ENCODE assay signal across 9 cellular contexts in genomic region chr5:170307575-170308465, GRCh38. TPM values are rescaled to one million over a fixed set of nuclear protein-coding genes. Genes with fewer than 3 reads are reported as not detected.
DNase-seq lines count a peak whose midpoint lies in the region; ATAC-seq, FAIRE-seq and TF ChIP-seq lines count a peak whose summit lies in the region.
"Had no signal": no experiment of that assay in that cellular context is flagged by ENCODE, and none has a peak within 500 bp of the region (broad histone marks: within the 10 kb centered on the region; RNA-seq: fewer than 3 reads in every experiment).

No MANE protein-coding gene starts in this region.

- TF ChIP-seq EP300 in GM12878 (IDR thresholded peaks at IDR 0.05; ENCODE audit: borderline replicate concordance in 1 of 2, control insufficient read depth in 1 of 2, low read depth in 2 of 2, low read length in 2 of 2): no peak
- peak; percentile 68 to 99 (median 88) for TF ChIP-seq EP300 in upper lobe of left lung (IDR thresholded peaks at IDR 0.05)

- H2AFZ ChIP-seq in GM12878 (ENCODE audit: control insufficient read depth, low read depth, low read length): no peak overlapping the region

- peak; percentile 44 for ATAC-seq in GM12878
- peak; percentile 61 for ATAC-seq in left lobe of liver
- peak; percentile 92 to 96 for ATAC-seq in upper lobe of left lung (ENCODE audit: low FRiP score in 2 of 2)
- ATAC-seq in GM21825 (IDR thresholded peaks at IDR 0.05; ENCODE audit: unreplicated experiment): no peak

- TF ChIP-seq RAD21 in GM12878 (IDR thresholded peaks at IDR 0.05; ENCODE audit: insufficient read depth, low read depth, low read length): no peak

- POLR2A ChIA-PET in GM12878 (lab: Charles Lee): interaction anchor here (0.7 to 3.9 kb wide), 10 partner anchors 11 to 41 kb away, joined by 3 to 57 read pairs (median 4); partner anchors contain the start of gene LCP2

- H3K9me3 ChIP-seq in GM12878 (replicated peaks; ENCODE audit: control insufficient read depth, insufficient read depth, low read length) (no peaks in the 10 kb centered on the region), upper lobe of left lung (no peaks in the 10 kb centered on the region)

- SMC1A ChIA-PET in GM12878 (lab: Charles Lee; ENCODE audit: uncharacterized antibody, unreplicated experiment): interaction anchor here (0.8 to 23.0 kb wide), 10 partner anchors 12 to 82 kb away, joined by 3 to 451 read pairs (median 16); partner anchors contain the start of gene LCP2

- DNase-seq in NCI-H2107 treated with DMSO at 0.1 percent for 48 hours (lab: John Stamatoyannopoulos, UW; ENCODE audit: unreplicated experiment): peak; percentile 23
- no peak for DNase-seq in NCI-H2107 (lab: John Stamatoyannopoulos, UW)
- DNase-seq in GM12878 (ENCODE audit: low read depth, low spot score): no peak
- DNase-seq in left lobe of liver (ENCODE audit: low spot score): no peak
- DNase-seq in upper lobe of left lung: peak in 1 of 2 donors; percentile 92
- DNase-seq in HK-2 (ENCODE audit: unreplicated experiment): no peak
- DNase-seq in NCI-H748 (lab: John Stamatoyannopoulos, UW; ENCODE audit: unreplicated experiment): no peak

- no TSS peak for BruUV-seq in GM12878 (replicated peaks; lab: Mats Ljungman, UMichigan)

- no peaks in the 10 kb centered on the region for H4K20me1 ChIP-seq in GM12878 (ENCODE audit: control insufficient read depth, insufficient read depth)

- in situ Hi-C loops in GM12878 (cut with MboI): no loop called here

- H3K36me3 ChIP-seq in GM12878 (ENCODE audit: control insufficient read depth in 2 of 2, insufficient read depth in 2 of 2, low read length in 1 of 2) (no peaks in the 10 kb centered on the region), upper lobe of left lung (no peaks in the 10 kb centered on the region)

- no peak for TF ChIP-seq CTCF in GM12878 (IDR thresholded peaks at IDR 0.05 in 2 of 3, conservative IDR thresholded peaks at IDR 0.05 in 1 of 3; ENCODE audit: control insufficient read depth in 2 of 3, extremely low read depth in 1 of 3, insufficient read depth in 1 of 3, low read depth in 3 of 3, low read length in 3 of 3)
- no peak for TF ChIP-seq CTCF in upper lobe of left lung (IDR thresholded peaks at IDR 0.05)

- H3K27ac ChIP-seq in GM12878 (ENCODE audit: control insufficient read depth, insufficient read depth) (no peak overlapping the region), upper lobe of left lung (peak overlapping the region in 2 of 4 donors; percentile 57 to 75)

- H3K4me1 ChIP-seq in GM12878 (ENCODE audit: control insufficient read depth, insufficient read depth, low read length): peaks cover 22% of the 10 kb centered on the region
- H3K4me1 ChIP-seq in upper lobe of left lung: peaks cover 16 to 51% (median 34%) of the 10 kb centered on the region in 4 donors

- peak; percentile 31 for FAIRE-seq in GM12878 (lab: Jason Lieb, UNC)
- FAIRE-seq: H1 had no signal

- H3K79me2 ChIP-seq in GM12878 (ENCODE audit: control insufficient read depth, insufficient read depth, low read length): no peaks in the 10 kb centered on the region

- CTCF ChIA-PET in GM12878 (lab: Yijun Ruan, JAX): interaction anchor here (0.6 to 3.8 kb wide), 13 partner anchors 9 to 92 kb away, joined by 3 to 21 read pairs (median 4); partner anchors contain the start of gene LCP2

- RAD21 ChIA-PET in GM12878 (lab: Charles Lee; ENCODE audit: unreplicated experiment): interaction anchor here (0.7 to 3.8 kb wide), 12 partner anchors 13 to 108 kb away, joined by 3 to 68 read pairs (median 5); partner anchors contain the start of gene LCP2

- H3K9ac ChIP-seq in GM12878 (ENCODE audit: control insufficient read depth, insufficient read depth, low read length): no peak overlapping the region

- H3K4me3 ChIP-seq in GM12878: no peak overlapping the region
- no peak overlapping the region for H3K4me3 ChIP-seq in upper lobe of left lung

- no peak overlapping the region for H3K4me2 ChIP-seq in GM12878 (ENCODE audit: control insufficient read depth, insufficient read depth)

- TF ChIP-seq POLR2A in GM12878 (IDR thresholded peaks at IDR 0.05; ENCODE audit: low read depth, low read length): no peak
- TF ChIP-seq POLR2A in upper lobe of left lung (IDR thresholded peaks at IDR 0.05): peak in 1 of 4 donors; percentile 60

- intact Hi-C loops in GM12878 (cut with micrococcal nuclease; ENCODE audit: unreplicated experiment): no loop called here

- 63% methylated on average over 15 of the region's 15 CpGs for WGBS in GM12878 (ENCODE audit: insufficient coverage, insufficient replicate concordance, low lambda C conversion rate, missing lambda C conversion rate)
- WGBS in upper lobe of left lung, 2 donors: 60 to 61% methylated on average over 15 of the region's 15 CpGs

- H3K27me3 ChIP-seq in GM12878 (replicated peaks in 1 of 2; ENCODE audit: control insufficient read depth in 2 of 2, insufficient read depth in 2 of 2, low read length in 1 of 2) (no peaks in the 10 kb centered on the region), upper lobe of left lung (no peaks in the 10 kb centered on the region)

TF ChIP-seq in GM12878, 131 proteins besides CTCF, POLR2A, EP300 and RAD21 (continues in another document):
- TF ChIP-seq PKNOX1 (IDR thresholded peaks at IDR 0.05) (peak; percentile 47), ESRRA (IDR thresholded peaks at IDR 0.05; ENCODE audit: low read length) (no peak), MTA2 (IDR thresholded peaks at IDR 0.05; ENCODE audit: low read depth) (no peak), E2F4 (IDR thresholded peaks at IDR 0.05; ENCODE audit: low read depth, low read length) (no peak), ETV6 (conservative IDR thresholded peaks at IDR 0.05 in 1 of 2, IDR thresholded peaks at IDR 0.05 in 1 of 2; ENCODE audit: borderline replicate concordance in 1 of 2, low read depth in 1 of 2) (0 out of 4 replicates have a peak, but pooled peaks of 1 of the 2 experiments have one; percentile 10), RUNX3 (IDR thresholded peaks at IDR 0.05; ENCODE audit: low read length) (peak; percentile 24; the same call in 1 of the 2 replicates), FOXK2 (IDR thresholded peaks at IDR 0.05) (no peak), CREM (IDR thresholded peaks at IDR 0.05; ENCODE audit: low read depth) (peak; percentile 77; the same call in 1 of the 2 replicates), CREB1 (IDR thresholded peaks at IDR 0.05; ENCODE audit: low read depth) (peak; percentile 83), NR2F1 (conservative IDR thresholded peaks at IDR 0.05) (no peak), JUNB (IDR thresholded peaks at IDR 0.05) (peak; percentile 32; the same call in 1 of the 2 replicates), PBX3 (IDR thresholded peaks at IDR 0.05; ENCODE audit: insufficient replicate concordance, low read depth, low read length) (no peak)

RNA-seq across cellular contexts. Expression of gene LCP2, which starts 10.2 kb away (rescaled TPM):
- total RNA-seq in GM12878 (2013; cell fraction: nucleolus; rRNA removed): 339 and 344 TPM in 2 replicates
- 17.8 and 19.2 TPM in 2 replicates for total RNA-seq in GM12878 (2014; rRNA removed)
- 23.5 and 23.9 TPM in 2 replicates for total RNA-seq in GM12878 (2014; rRNA removed; fragmentation: Illumina TruSeq; extraction: Trizol)
- total RNA-seq in GM12878 (2021): 38.5 and 40.0 TPM in 2 replicates
- polyA plus RNA-seq in GM12878 (2011; ENCODE audit: low read depth): 13.4 TPM
- polyA plus RNA-seq in GM12878 (2011; rRNA removed): 45.5 and 46.7 TPM in 2 replicates
- 30.5 and 30.9 TPM in 2 replicates for polyA plus RNA-seq in GM12878 (2011; cell fraction: cytosol; rRNA removed)
- polyA plus RNA-seq in GM12878 (2011; cell fraction: nucleus; rRNA removed): 121 and 152 TPM in 2 replicates
- polyA plus RNA-seq in GM12878 (2012): 20.3 and 26.2 TPM in 2 replicates
- polyA plus RNA-seq in GM12878 (2014; fragmentation: Illumina TruSeq; extraction: Trizol): 48.7 and 50.5 TPM in 2 replicates
- 1 to 10 TPM; 8.0 to 8.5 TPM for polyA plus RNA-seq in GM12878 (2014; fragmentation: Nextera tagmentation; extraction: Ambion mirVana)
- 24.4 and 25.7 TPM in 2 replicates for polyA plus RNA-seq in GM12878 (2014; rRNA removed)
- polyA plus RNA-seq in GM12878 (2016; fragmentation: Nextera tagmentation; extraction: Ambion mirVana): 10 to 100 TPM; 12.7 to 15.3 TPM
- 69.6 and 94.1 TPM in 2 replicates for polyA minus RNA-seq in GM12878 (2011; rRNA and poly(A)+ RNA removed)
- polyA minus RNA-seq in GM12878 (2011; cell fraction: cytosol; rRNA and poly(A)+ RNA removed): 8.2 and 16.8 TPM in 2 replicates
- 149 and 176 TPM in 2 replicates for polyA minus RNA-seq in GM12878 (2011; cell fraction: nucleus; rRNA and poly(A)+ RNA removed)
- total RNA-seq in left lobe of liver: 7.3 TPM
- total RNA-seq in upper lobe of left lung: 100 to 1,000 TPM in 1 of 6 donors, 10 to 100 TPM in 5; 43.0 to 148 (median 68.6) TPM
